1 cellular context compared by ENCODE assay signal in genomic region chr1:150561830-150562367, GRCh38.
A peak's percentile ranks its signal among the peaks of the same experiment; 100 is the strongest.
TF ChIP-seq lines count a peak whose summit lies in the region.

No MANE protein-coding gene starts in this region.

TF ChIP-seq in HepG2, 621 proteins besides CTCF, POLR2A, EP300 and RAD21 (continued from another document):
- TF ChIP-seq LBX2 (CRISPR knock-in tag; IDR thresholded peaks at IDR 0.05; ENCODE audit: borderline replicate concordance) (no peak), ZZZ3 (CRISPR knock-in tag; IDR thresholded peaks at IDR 0.05; ENCODE audit: borderline replicate concordance) (no peak), ZNF263 (CRISPR knock-in tag; IDR thresholded peaks at IDR 0.05) (no peak), HMGXB4 (CRISPR knock-in tag; IDR thresholded peaks at IDR 0.05; ENCODE audit: borderline replicate concordance in 1 of 2, low read depth in 1 of 2) (peak; percentile 1 to 75; a peak in 3 of 4 replicates), PAWR (CRISPR knock-in tag; IDR thresholded peaks at IDR 0.05; ENCODE audit: borderline replicate concordance) (no peak), ZNF335 (CRISPR knock-in tag; IDR thresholded peaks at IDR 0.05) (peak; percentile 56; the same call in 1 of the 2 replicates), ZBTB34 (CRISPR knock-in tag; IDR thresholded peaks at IDR 0.05) (no peak; the same call in 1 of the 2 replicates), ZNF17 (CRISPR knock-in tag; IDR thresholded peaks at IDR 0.05) (no peak), HOXA5 (CRISPR knock-in tag; IDR thresholded peaks at IDR 0.05) (no peak), ZEB1 (IDR thresholded peaks at IDR 0.05; ENCODE audit: insufficient replicate concordance, low read depth) (no peak), ZNF749 (CRISPR knock-in tag; IDR thresholded peaks at IDR 0.05; ENCODE audit: borderline replicate concordance) (no peak; the same call in 1 of the 2 replicates), ZNF232 (CRISPR knock-in tag; IDR thresholded peaks at IDR 0.05; ENCODE audit: borderline replicate concordance) (no peak), YEATS4 (CRISPR knock-in tag; IDR thresholded peaks at IDR 0.05; ENCODE audit: borderline replicate concordance) (0 out of 2 replicates have a peak, but pooled peaks have one; percentile 33), SMC3 (IDR thresholded peaks at IDR 0.05; ENCODE audit: low read length) (no peak), JARID2 (CRISPR knock-in tag; IDR thresholded peaks at IDR 0.05; ENCODE audit: insufficient replicate concordance) (no peak), HNRNPL (IDR thresholded peaks at IDR 0.05; ENCODE audit: low read depth, low read length) (0 out of 2 replicates have a peak, but pooled peaks have one; percentile 65), SIN3B (IDR thresholded peaks at IDR 0.05; ENCODE audit: low read length) (no peak), POLR2AphosphoS2 (IDR thresholded peaks at IDR 0.05; ENCODE audit: low read depth, low read length) (no peak; the same call in 1 of the 2 replicates), KLF11 (CRISPR knock-in tag; IDR thresholded peaks at IDR 0.05) (peak; percentile 83), ELF3 (CRISPR knock-in tag; IDR thresholded peaks at IDR 0.05) (peak; percentile 73; the same call in 1 of the 2 replicates), DBP (CRISPR knock-in tag; IDR thresholded peaks at IDR 0.05; ENCODE audit: not compliant biosample characterization) (no peak), ATM (IDR thresholded peaks at IDR 0.05; ENCODE audit: borderline replicate concordance) (no peak), AGO2 (optimal IDR thresholded peaks at IDR 0.05; ENCODE audit: low read depth, low read length) (peak; percentile 73), ZSCAN12 (CRISPR knock-in tag; IDR thresholded peaks at IDR 0.05) (no peak), ZNF547 (CRISPR knock-in tag; IDR thresholded peaks at IDR 0.05) (no peak), POGZ (CRISPR knock-in tag; IDR thresholded peaks at IDR 0.05) (no peak), TEAD2 (CRISPR knock-in tag; IDR thresholded peaks at IDR 0.05) (no peak), SNRNP70 (IDR thresholded peaks at IDR 0.05; ENCODE audit: low read depth, low read length) (no peak), ZSCAN20 (CRISPR knock-in tag; IDR thresholded peaks at IDR 0.05; ENCODE audit: borderline replicate concordance) (no peak), ETV5 (CRISPR knock-in tag; IDR thresholded peaks at IDR 0.05; ENCODE audit: borderline replicate concordance) (no peak), PCBP2 (optimal IDR thresholded peaks at IDR 0.05; ENCODE audit: low read depth, low read length, poor library complexity, severe bottlenecking) (no peak), PHF21A (CRISPR knock-in tag; IDR thresholded peaks at IDR 0.05) (peak; percentile 54; the same call in 1 of the 2 replicates), ZNF746 (CRISPR knock-in tag; IDR thresholded peaks at IDR 0.05) (no peak), ZNF644 (CRISPR knock-in tag; IDR thresholded peaks at IDR 0.05; ENCODE audit: low read depth) (no peak), ZFP41 (CRISPR knock-in tag; IDR thresholded peaks at IDR 0.05; ENCODE audit: borderline replicate concordance) (no peak), ZNF160 (CRISPR knock-in tag; IDR thresholded peaks at IDR 0.05) (no peak)
- TF ChIP-seq, protein P1, sequence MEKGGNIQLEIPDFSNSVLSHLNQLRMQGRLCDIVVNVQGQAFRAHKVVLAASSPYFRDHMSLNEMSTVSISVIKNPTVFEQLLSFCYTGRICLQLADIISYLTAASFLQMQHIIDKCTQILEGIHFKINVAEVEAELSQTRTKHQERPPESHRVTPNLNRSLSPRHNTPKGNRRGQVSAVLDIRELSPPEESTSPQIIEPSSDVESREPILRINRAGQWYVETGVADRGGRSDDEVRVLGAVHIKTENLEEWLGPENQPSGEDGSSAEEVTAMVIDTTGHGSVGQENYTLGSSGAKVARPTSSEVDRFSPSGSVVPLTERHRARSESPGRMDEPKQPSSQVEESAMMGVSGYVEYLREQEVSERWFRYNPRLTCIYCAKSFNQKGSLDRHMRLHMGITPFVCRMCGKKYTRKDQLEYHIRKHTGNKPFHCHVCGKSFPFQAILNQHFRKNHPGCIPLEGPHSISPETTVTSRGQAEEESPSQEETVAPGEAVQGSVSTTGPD (CRISPR knock-in tag; IDR thresholded peaks at IDR 0.05) = no peak
- TF ChIP-seq, protein P2, sequence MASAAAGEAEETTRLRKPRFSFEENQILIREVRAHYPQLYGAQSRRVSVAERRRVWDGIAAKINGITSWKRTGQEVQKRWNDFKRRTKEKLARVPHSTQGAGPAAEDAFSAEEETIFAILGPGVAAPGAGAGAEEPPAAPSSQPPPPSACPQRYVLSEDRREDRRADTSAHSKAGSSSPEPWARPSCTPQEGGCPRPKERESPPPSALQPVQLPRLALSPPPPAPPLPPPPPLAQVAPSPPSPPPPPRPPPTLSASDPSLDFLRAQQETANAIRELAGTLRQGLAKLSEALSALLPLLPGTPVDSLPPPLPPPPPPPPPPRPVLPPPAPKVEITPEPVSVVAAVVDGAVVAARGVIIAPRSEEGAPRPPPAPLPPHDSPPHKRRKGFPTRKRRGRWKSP (CRISPR knock-in tag; IDR thresholded peaks at IDR 0.05) = peak; percentile 23
- TF ChIP-seq, protein P3, sequence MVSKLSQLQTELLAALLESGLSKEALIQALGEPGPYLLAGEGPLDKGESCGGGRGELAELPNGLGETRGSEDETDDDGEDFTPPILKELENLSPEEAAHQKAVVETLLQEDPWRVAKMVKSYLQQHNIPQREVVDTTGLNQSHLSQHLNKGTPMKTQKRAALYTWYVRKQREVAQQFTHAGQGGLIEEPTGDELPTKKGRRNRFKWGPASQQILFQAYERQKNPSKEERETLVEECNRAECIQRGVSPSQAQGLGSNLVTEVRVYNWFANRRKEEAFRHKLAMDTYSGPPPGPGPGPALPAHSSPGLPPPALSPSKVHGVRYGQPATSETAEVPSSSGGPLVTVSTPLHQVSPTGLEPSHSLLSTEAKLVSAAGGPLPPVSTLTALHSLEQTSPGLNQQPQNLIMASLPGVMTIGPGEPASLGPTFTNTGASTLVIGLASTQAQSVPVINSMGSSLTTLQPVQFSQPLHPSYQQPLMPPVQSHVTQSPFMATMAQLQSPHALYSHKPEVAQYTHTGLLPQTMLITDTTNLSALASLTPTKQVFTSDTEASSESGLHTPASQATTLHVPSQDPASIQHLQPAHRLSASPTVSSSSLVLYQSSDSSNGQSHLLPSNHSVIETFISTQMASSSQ (IDR thresholded peaks at IDR 0.05; ENCODE audit: low read depth) = no peak
- TF ChIP-seq, protein P3 (CRISPR knock-in tag; IDR thresholded peaks at IDR 0.05; ENCODE audit: borderline replicate concordance) = peak; percentile 63; the same call in 1 of the 2 replicates
- TF ChIP-seq, protein P4, sequence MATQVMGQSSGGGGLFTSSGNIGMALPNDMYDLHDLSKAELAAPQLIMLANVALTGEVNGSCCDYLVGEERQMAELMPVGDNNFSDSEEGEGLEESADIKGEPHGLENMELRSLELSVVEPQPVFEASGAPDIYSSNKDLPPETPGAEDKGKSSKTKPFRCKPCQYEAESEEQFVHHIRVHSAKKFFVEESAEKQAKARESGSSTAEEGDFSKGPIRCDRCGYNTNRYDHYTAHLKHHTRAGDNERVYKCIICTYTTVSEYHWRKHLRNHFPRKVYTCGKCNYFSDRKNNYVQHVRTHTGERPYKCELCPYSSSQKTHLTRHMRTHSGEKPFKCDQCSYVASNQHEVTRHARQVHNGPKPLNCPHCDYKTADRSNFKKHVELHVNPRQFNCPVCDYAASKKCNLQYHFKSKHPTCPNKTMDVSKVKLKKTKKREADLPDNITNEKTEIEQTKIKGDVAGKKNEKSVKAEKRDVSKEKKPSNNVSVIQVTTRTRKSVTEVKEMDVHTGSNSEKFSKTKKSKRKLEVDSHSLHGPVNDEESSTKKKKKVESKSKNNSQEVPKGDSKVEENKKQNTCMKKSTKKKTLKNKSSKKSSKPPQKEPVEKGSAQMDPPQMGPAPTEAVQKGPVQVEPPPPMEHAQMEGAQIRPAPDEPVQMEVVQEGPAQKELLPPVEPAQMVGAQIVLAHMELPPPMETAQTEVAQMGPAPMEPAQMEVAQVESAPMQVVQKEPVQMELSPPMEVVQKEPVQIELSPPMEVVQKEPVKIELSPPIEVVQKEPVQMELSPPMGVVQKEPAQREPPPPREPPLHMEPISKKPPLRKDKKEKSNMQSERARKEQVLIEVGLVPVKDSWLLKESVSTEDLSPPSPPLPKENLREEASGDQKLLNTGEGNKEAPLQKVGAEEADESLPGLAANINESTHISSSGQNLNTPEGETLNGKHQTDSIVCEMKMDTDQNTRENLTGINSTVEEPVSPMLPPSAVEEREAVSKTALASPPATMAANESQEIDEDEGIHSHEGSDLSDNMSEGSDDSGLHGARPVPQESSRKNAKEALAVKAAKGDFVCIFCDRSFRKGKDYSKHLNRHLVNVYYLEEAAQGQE (IDR thresholded peaks at IDR 0.05; ENCODE audit: borderline replicate concordance in 1 of 2, low read depth in 1 of 2, low read length in 2 of 2) = peak in 1 of 2 experiments; percentile 18; a peak in 1 of 4 replicates
